Comparison of ENCODE assay signal across 8 cellular contexts in genomic region chr3:51389423-51390183, GRCh38. TPM values are rescaled to one million over a fixed set of nuclear protein-coding genes. Genes with fewer than 3 reads are reported as not detected.
DNase-seq lines count a peak whose midpoint lies in the region; ATAC-seq, FAIRE-seq and TF ChIP-seq lines count a peak whose summit lies in the region.

No MANE protein-coding gene starts in this region.

- peaks cover 46% of the 10 kb centered on the region for H3K4me1 Mint-ChIP-seq in T-helper 1 cell treated with Interleukin-12 subunit alpha and Interleukin-12 subunit beta and Interleukin-4 antibody, amounts not matched to agents 30 μg/mL and 1 μg/mL, for 36 hours (ENCODE audit: low read depth)

- H3K79me2 ChIP-seq in HCT116 (ENCODE audit: insufficient read depth, low read length) (peaks cover 52% of the 10 kb centered on the region), keratinocyte (ENCODE audit: control insufficient read depth, insufficient read depth, low read length) (peaks cover 63% of the 10 kb centered on the region)

- no TSS peak for BruUV-seq in HCT116 (replicated peaks; lab: Mats Ljungman, UMichigan)

- TF ChIP-seq RAD21 in HCT116 (IDR thresholded peaks at IDR 0.05; ENCODE audit: low read depth) = no peak

- no peaks in the 10 kb centered on the region for H3K27me3 ChIP-seq in HCT116 (ENCODE audit: insufficient read depth, low read length)
- H3K27me3 ChIP-seq in bronchial epithelial cell (ENCODE audit: control insufficient read depth, insufficient read depth, low read length) = no peaks in the 10 kb centered on the region
- H3K27me3 ChIP-seq in keratinocyte (ENCODE audit: control insufficient read depth, extremely low read depth, insufficient read depth, low read length) = no peaks in the 10 kb centered on the region

- RAD21 ChIA-PET in HCT116 (lab: Charles Lee; ENCODE audit: low non-redundant PET in 1 of 2, low total read pairs in 2 of 2, uncharacterized antibody in 2 of 2, unreplicated experiment in 2 of 2) = no interaction called here

- CTCF ChIA-PET in HCT116 (lab: Charles Lee) = interaction anchor here (1.3 to 2.5 kb wide), 5 partner anchors 10 to 773 kb away, joined by 3 to 10 read pairs (median 5); partner anchors contain the start of genes DCAF1 and MAPKAPK3

- H3K36me3 ChIP-seq in HCT116 (ENCODE audit: control insufficient read depth in 1 of 2, insufficient read depth in 2 of 2, low read length in 2 of 2) = peaks cover 3 to 61% of the 10 kb centered on the region in 2 experiments; a peak in 3 of 4 replicates
- H3K36me3 ChIP-seq in bronchial epithelial cell (ENCODE audit: control insufficient read depth, insufficient read depth, low read length) = peaks cover 25% of the 10 kb centered on the region
- H3K36me3 ChIP-seq in keratinocyte (ENCODE audit: control insufficient read depth in 2 of 2, extremely low read depth in 1 of 2, insufficient read depth in 2 of 2, low read length in 2 of 2) = peaks cover 22 to 48% of the 10 kb centered on the region in 2 experiments

- H3K9me1 ChIP-seq in keratinocyte (ENCODE audit: control insufficient read depth, extremely low read depth, insufficient read depth, low read length) = no peaks in the 10 kb centered on the region

- intact Hi-C loops in HCT116 (cut with micrococcal nuclease) = loop anchor here (2.0 to 10.0 kb wide), 6 partner anchors 113 to 1035 kb away; partner anchors contain the start of genes CYB561D2, DCAF1, NPRL2 and TEX264

- no peaks in the 10 kb centered on the region for H4K20me1 ChIP-seq in HCT116 (ENCODE audit: insufficient read depth)
- H4K20me1 ChIP-seq in keratinocyte (ENCODE audit: control insufficient read depth, extremely low read depth, insufficient read depth, low read length) = peaks cover 26% of the 10 kb centered on the region

- no peaks in the 10 kb centered on the region for H3K9me3 Mint-ChIP-seq in T-helper 1 cell treated with Interleukin-12 subunit alpha and Interleukin-12 subunit beta and Interleukin-4 antibody, amounts not matched to agents 30 μg/mL and 1 μg/mL, for 36 hours

- H3K36me3 Mint-ChIP-seq in T-helper 1 cell treated with Interleukin-12 subunit alpha and Interleukin-12 subunit beta and Interleukin-4 antibody, amounts not matched to agents 30 μg/mL and 1 μg/mL, for 36 hours (ENCODE audit: low read depth) = peaks cover 44% of the 10 kb centered on the region

- peak overlapping the region; percentile 82 for H3K4me2 ChIP-seq in HCT116 (ENCODE audit: low read length)
- no peak overlapping the region for H3K4me2 ChIP-seq in keratinocyte (ENCODE audit: control insufficient read depth, extremely low read depth, insufficient read depth, low read depth, low read length)

- peak; percentile 79 for TF ChIP-seq CTCF in C4-2B (conservative IDR thresholded peaks at IDR 0.05)
- TF ChIP-seq CTCF in HCT116 (IDR thresholded peaks at IDR 0.05 in 2 of 3, conservative IDR thresholded peaks at IDR 0.05 in 1 of 3; ENCODE audit: borderline replicate concordance in 1 of 3, insufficient read depth in 1 of 3, low read depth in 2 of 3, low read length in 2 of 3) = peak in 2 of 3 experiments; percentile 78 to 83; a peak in 4 of 6 replicates
- TF ChIP-seq CTCF in bronchial epithelial cell (IDR thresholded peaks at IDR 0.05; ENCODE audit: insufficient read depth, low read length, severe bottlenecking) = peak; percentile 83
- peak in 2 of 3 experiments; percentile 82 to 88 for TF ChIP-seq CTCF in keratinocyte (optimal IDR thresholded peaks at IDR 0.05 in 1 of 3, IDR thresholded peaks at IDR 0.05 in 1 of 3, conservative IDR thresholded peaks at IDR 0.05 in 1 of 3; ENCODE audit: extremely low read depth in 1 of 3, insufficient read depth in 2 of 3, low read length in 3 of 3)

- H3K27ac Mint-ChIP-seq in T-helper 1 cell treated with Interleukin-12 subunit alpha and Interleukin-12 subunit beta and Interleukin-4 antibody, amounts not matched to agents 30 μg/mL and 1 μg/mL, for 36 hours = peak overlapping the region; percentile 45

- H3K9me2 ChIP-seq in HCT116 (ENCODE audit: insufficient read depth) = no peaks in the 10 kb centered on the region

- POLR2A ChIA-PET in HCT116 (lab: Charles Lee) = interaction anchor here (0.6 kb wide), 1 partner anchor 45 kb away, joined by 3 read pairs; no protein-coding TSS in a partner anchor

- no peaks in the 10 kb centered on the region for H3K27me3 Mint-ChIP-seq in T-helper 1 cell treated with Interleukin-12 subunit alpha and Interleukin-12 subunit beta and Interleukin-4 antibody, amounts not matched to agents 30 μg/mL and 1 μg/mL, for 36 hours (ENCODE audit: low read depth)

- H3K27ac ChIP-seq in C4-2B (peak overlapping the region; percentile 97), HCT116 (ENCODE audit: low read depth, low read length) (no peak overlapping the region), keratinocyte (ENCODE audit: control insufficient read depth, insufficient read depth, low read length) (no peak overlapping the region)

- peaks cover 0 to 14% of the 10 kb centered on the region in 2 experiments; a peak in 1 of 4 replicates for H3K9me3 ChIP-seq in HCT116 (ENCODE audit: control insufficient read depth in 1 of 2, insufficient read depth in 1 of 2, low read depth in 1 of 2, low read length in 2 of 2)
- no peaks in the 10 kb centered on the region for H3K9me3 ChIP-seq in keratinocyte (ENCODE audit: control insufficient read depth, low read depth, low read length)

- H2AFZ ChIP-seq in HCT116 (ENCODE audit: low read depth, low read length, poor library complexity, severe bottlenecking) (no peak overlapping the region), keratinocyte (ENCODE audit: control insufficient read depth, low read length) (no peak overlapping the region)

- FAIRE-seq in bronchial epithelial cell (lab: Jason Lieb, UNC) = no peak
- FAIRE-seq in keratinocyte (lab: Jason Lieb, UNC) = no peak

- H3K4me1 ChIP-seq in HCT116 (ENCODE audit: control insufficient read depth in 1 of 2, insufficient read depth in 2 of 2, low read length in 2 of 2) (peaks cover 23 to 48% of the 10 kb centered on the region in 2 experiments; a peak in 3 of 4 replicates), keratinocyte (ENCODE audit: control insufficient read depth, extremely low read depth, insufficient read depth, low read length) (peaks cover 46% of the 10 kb centered on the region)

- H3K4me3 Mint-ChIP-seq in T-helper 1 cell treated with Interleukin-12 subunit alpha and Interleukin-12 subunit beta and Interleukin-4 antibody, amounts not matched to agents 30 μg/mL and 1 μg/mL, for 36 hours = no peak overlapping the region

- H3K9ac ChIP-seq in HCT116 (ENCODE audit: low read length) (no peak overlapping the region), keratinocyte (ENCODE audit: control insufficient read depth, extremely low read depth, insufficient read depth, low read length) (no peak overlapping the region)

- DNase-seq in HCT116 (ENCODE audit: low read depth, low spot score) = no peak
- DNase-seq in bronchial epithelial cell (ENCODE audit: low read depth) = no peak
- no peak for DNase-seq in keratinocyte (ENCODE audit: low read depth, low spot score)
- peak; percentile 48 for DNase-seq in stimulated activated CD4-positive, alpha-beta T cell treated with anti-CD3 and anti-CD28 coated beads, Interleukin-4, amount 100 ng/mL, for 1 hour

- ATAC-seq in HCT116 = no peak
- ATAC-seq in HG02840 (IDR thresholded peaks at IDR 0.05; ENCODE audit: low FRiP score, unreplicated experiment) = no peak
- no peak for ATAC-seq in HG03175 (IDR thresholded peaks at IDR 0.05; ENCODE audit: unreplicated experiment)

- dilution Hi-C loops in keratinocyte (cut with MboI; ENCODE audit: extremely low pct_ligation_motif_present, low sequenced_read_pairs) = loop anchor here (25.0 kb wide), 1 partner anchor 777 kb away; the partner anchor contains the start of genes CISH and MAPKAPK3

- no peak for TF ChIP-seq POLR2A in HCT116 (IDR thresholded peaks at IDR 0.05; ENCODE audit: borderline replicate concordance, extremely low read depth, insufficient read depth, insufficient read length)

- H3K4me3 ChIP-seq in HCT116 (replicated peaks in 1 of 2; ENCODE audit: low read depth in 1 of 2, low read length in 2 of 2) (no peak overlapping the region; a peak in 1 of 4 replicates), bronchial epithelial cell (ENCODE audit: low read depth, low read length) (no peak overlapping the region), keratinocyte (ENCODE audit: control insufficient read depth in 2 of 3, extremely low read depth in 1 of 3, insufficient read depth in 2 of 3, low read depth in 1 of 3, low read length in 3 of 3) (no peak overlapping the region)

TF ChIP-seq in HCT116, 20 proteins besides CTCF, POLR2A, EP300 and RAD21:
- TF ChIP-seq POLR2AphosphoS5 (IDR thresholded peaks at IDR 0.05; ENCODE audit: low read depth, low read length) (peak; percentile 46), ELF1 (IDR thresholded peaks at IDR 0.05; ENCODE audit: borderline replicate concordance, low read depth) (no peak)

RNA-seq across cellular contexts. Expression of gene RBM15B, which starts 1.5 kb away (rescaled TPM):
- total RNA-seq in HCT116 (2021; ENCODE audit: unreplicated experiment) (24.1 TPM), bronchial epithelial cell (30.5 and 36.1 TPM in 2 replicates)
- 15.6 and 15.8 TPM in 2 replicates for polyA plus RNA-seq in HCT116 (2012)
- 10.1 to 17.4 TPM (median 10.2 TPM) in 3 replicates for polyA plus RNA-seq in keratinocyte
- 5.5 TPM for polyA plus RNA-seq in keratinocyte (2011; ENCODE audit: low read depth)
- 10.4 and 13.4 TPM in 2 replicates for polyA plus RNA-seq in keratinocyte (2011; cell fraction: cytosol; rRNA removed)
- polyA plus RNA-seq in keratinocyte (2011; cell fraction: nucleus; rRNA removed) = 11.7 and 13.6 TPM in 2 replicates
- polyA plus RNA-seq in keratinocyte (2012; ENCODE audit: low replicate concordance) = 11.8 and 23.2 TPM in 2 replicates
- 14.2 to 32.1 TPM (median 15.0 TPM) in 3 replicates for polyA minus RNA-seq in keratinocyte
- polyA minus RNA-seq in keratinocyte (2011; cell fraction: cytosol; rRNA and poly(A)+ RNA removed) = 19.0 TPM
- polyA minus RNA-seq in keratinocyte (2011; cell fraction: nucleus; rRNA and poly(A)+ RNA removed) = 11.0 and 12.3 TPM in 2 replicates

RNA-seq across cellular contexts. Expression of gene MANF, which starts 4.5 kb away (rescaled TPM):
- 132 TPM for total RNA-seq in HCT116 (2021; ENCODE audit: unreplicated experiment)
- polyA plus RNA-seq in HCT116 (2012) = 95.1 and 99.2 TPM in 2 replicates
- total RNA-seq in bronchial epithelial cell = 248 and 315 TPM in 2 replicates
- polyA plus RNA-seq in keratinocyte = 71.1 to 156 TPM (median 143 TPM) in 3 replicates
- polyA plus RNA-seq in keratinocyte (2011; ENCODE audit: low read depth) = 252 TPM
- polyA plus RNA-seq in keratinocyte (2011; cell fraction: cytosol; rRNA removed) = 130 and 172 TPM in 2 replicates
- polyA plus RNA-seq in keratinocyte (2011; cell fraction: nucleus; rRNA removed) = 119 and 134 TPM in 2 replicates
- 155 and 156 TPM in 2 replicates for polyA plus RNA-seq in keratinocyte (2012; ENCODE audit: low replicate concordance)
- polyA minus RNA-seq in keratinocyte = 10.5 to 43.9 TPM (median 12.8 TPM) in 3 replicates
- polyA minus RNA-seq in keratinocyte (2011; cell fraction: cytosol; rRNA and poly(A)+ RNA removed) = 34.1 TPM
- 10.1 and 17.4 TPM in 2 replicates for polyA minus RNA-seq in keratinocyte (2011; cell fraction: nucleus; rRNA and poly(A)+ RNA removed)
